Comparison of ENCODE assay signal across 32 cellular contexts in genomic region chr6:2429460-2429859, GRCh38.
A peak's percentile ranks its signal among the peaks of the same experiment; 100 is the strongest.
DNase-seq lines count a peak whose midpoint lies in the region; ATAC-seq, FAIRE-seq and TF ChIP-seq lines count a peak whose summit lies in the region.
"Had no signal": no experiment of that assay in that cellular context is flagged by ENCODE, and none has a peak within 500 bp of the region (broad histone marks: within the 10 kb centered on the region; RNA-seq: fewer than 3 reads in every experiment).

No MANE protein-coding gene starts in this region.

- no peak overlapping the region for H3K9ac ChIP-seq in adipocyte (ENCODE audit: low read length)
- H3K9ac ChIP-seq in kidney (ENCODE audit: low read length in 2 of 2): no peak overlapping the region

- peaks cover 0 to 11% (median 1%) of the 10 kb centered on the region in 3 donors for H3K36me3 Mint-ChIP-seq in CD8-positive, alpha-beta memory T cell

- H3K36me3 ChIP-seq in adipocyte (ENCODE audit: control insufficient read depth, insufficient read depth, low read length, severe bottlenecking): no peaks in the 10 kb centered on the region
- no peaks in the 10 kb centered on the region for H3K36me3 ChIP-seq in kidney (ENCODE audit: control insufficient read depth in 1 of 2, insufficient read depth in 2 of 2, low read length in 2 of 2)
- no peaks in the 10 kb centered on the region for H3K36me3 ChIP-seq in CD8-positive, alpha-beta memory T cell (ENCODE audit: insufficient read depth, low read length)
- H3K36me3 ChIP-seq: BE2C, brain microvascular endothelial cell, gastrocnemius medialis, thyroid gland, WERI-Rb-1 had no signal

- peak; percentile 80 for DNase-seq in EH (ENCODE audit: low read depth)
- DNase-seq in adipocyte (ENCODE audit: low read depth): peak; percentile 83
- peak; percentile 39 for DNase-seq in fibroblast of gingiva (ENCODE audit: low read depth)
- peak; percentile 51 for DNase-seq in renal cortical epithelial cell (ENCODE audit: low read depth)
- DNase-seq in kidney: no peak
- DNase-seq in CD8-positive, alpha-beta memory T cell: no peak
- DNase-seq: activated CD4-positive, alpha-beta T cell treated with anti-CD3 and anti-CD28 coated beads, Interleukin-2, amount 50 U/mL, for 1 hour; activated naive CD8-positive, alpha-beta T cell treated with anti-CD3 and anti-CD28 coated beads for 36 hours; BE2C; brain microvascular endothelial cell; COR-L47; cortex of kidney; gastrocnemius medialis; H9; Karpas-422; kidney glomerular epithelial cell; NCI-H1048; NCI-H187; NCI-H69; nucleus accumbens; stimulated activated CD4-positive, alpha-beta T cell treated with anti-CD3 and anti-CD28 coated beads, Interleukin-4, amount 100 ng/mL, for 24 hours; stimulated activated naive CD8-positive, alpha-beta T cell treated with anti-CD3 and anti-CD28 coated beads, Interleukin-15, Interleukin-2, amounts not matched to agents 100 U/mL and 50 U/mL, for 24 hours; thyroid gland; WERI-Rb-1 had no signal

- H3K4me3 ChIP-seq in adipocyte (ENCODE audit: low read length): no peak overlapping the region
- H3K4me3 ChIP-seq in kidney (ENCODE audit: low read length in 2 of 2): no peak overlapping the region
- H3K4me3 ChIP-seq in CD8-positive, alpha-beta memory T cell (ENCODE audit: low read length): no peak overlapping the region
- H3K4me3 ChIP-seq: gastrocnemius medialis, thyroid gland had no signal

- intact Hi-C loops in kidney (cut with DNase I): no loop called here

- no peak overlapping the region for H3K4me3 Mint-ChIP-seq in CD8-positive, alpha-beta memory T cell
- H3K4me3 Mint-ChIP-seq: activated naive CD8-positive, alpha-beta T cell treated with anti-CD3 and anti-CD28 coated beads for 36 hours; H9; T-helper 2 cell treated with Interferon-gamma antibody and Interleukin-4, amounts not matched to agents 5 μg/mL and 100 μg/mL, for 36 hours had no signal

- no peaks in the 10 kb centered on the region for H3K4me1 Mint-ChIP-seq in CD8-positive, alpha-beta memory T cell
- H3K4me1 Mint-ChIP-seq: activated naive CD8-positive, alpha-beta T cell treated with anti-CD3 and anti-CD28 coated beads for 36 hours had no signal

- H3K9me3 Mint-ChIP-seq in CD8-positive, alpha-beta memory T cell: peaks cover 0 to 11% (median 0%) of the 10 kb centered on the region in 5 donors
- H3K9me3 Mint-ChIP-seq: activated naive CD8-positive, alpha-beta T cell treated with anti-CD3 and anti-CD28 coated beads for 36 hours; T-helper 2 cell treated with Interferon-gamma antibody and Interleukin-4, amounts not matched to agents 5 μg/mL and 100 μg/mL, for 36 hours had no signal

- CTCF ChIA-PET in CD8-positive, alpha-beta memory T cell (lab: Charles Lee): no interaction called here

- H3K27me3 Mint-ChIP-seq in CD8-positive, alpha-beta memory T cell: peaks cover 0 to 7% of the 10 kb centered on the region in 2 donors
- H3K27me3 Mint-ChIP-seq: activated naive CD8-positive, alpha-beta T cell treated with anti-CD3 and anti-CD28 coated beads for 36 hours had no signal

- H3K9me3 ChIP-seq in adipocyte (ENCODE audit: control insufficient read depth, low read length) (no peaks in the 10 kb centered on the region), kidney (ENCODE audit: control insufficient read depth in 1 of 2, low read length in 2 of 2) (no peaks in the 10 kb centered on the region)
- no peaks in the 10 kb centered on the region for H3K9me3 ChIP-seq in CD8-positive, alpha-beta memory T cell (ENCODE audit: low read length)
- H3K9me3 ChIP-seq: BE2C, gastrocnemius medialis, thyroid gland had no signal

- no peak for TF ChIP-seq CTCF in kidney (IDR thresholded peaks at IDR 0.05; ENCODE audit: borderline replicate concordance, extremely low read depth, insufficient read depth)

- no peak for FAIRE-seq in kidney (lab: Jason Lieb, UNC)
- FAIRE-seq: endometrium, GM18507, HTR-8/SVneo had no signal

- POLR2A ChIA-PET in CD8-positive, alpha-beta memory T cell (lab: Charles Lee): no interaction called here

- ATAC-seq in HG03045 (IDR thresholded peaks at IDR 0.05; ENCODE audit: unreplicated experiment) (no peak), GM21786 (IDR thresholded peaks at IDR 0.05; ENCODE audit: unreplicated experiment) (no peak)
- ATAC-seq: gastrocnemius medialis; SK-N-SH treated with all-trans-retinoic acid at 6 μM for 48 hours; stimulated activated naive CD8-positive, alpha-beta T cell treated with anti-CD3 and anti-CD28 coated beads, Interleukin-15, Interleukin-2, amounts not matched to agents 100 U/mL and 50 U/mL, for 24 hours had no signal

- H3K4me1 ChIP-seq in adipocyte (ENCODE audit: control insufficient read depth, insufficient read depth, low read length): peaks cover 13% of the 10 kb centered on the region
- peaks cover 0 to 6% of the 10 kb centered on the region in 2 donors for H3K4me1 ChIP-seq in kidney (ENCODE audit: control insufficient read depth in 1 of 2, insufficient read depth in 1 of 2, low read depth in 1 of 2, low read length in 2 of 2)
- no peaks in the 10 kb centered on the region for H3K4me1 ChIP-seq in CD8-positive, alpha-beta memory T cell (ENCODE audit: insufficient read depth, low read length)
- H3K4me1 ChIP-seq: BE2C, gastrocnemius medialis, thyroid gland had no signal

- H3K27ac Mint-ChIP-seq in CD8-positive, alpha-beta memory T cell: no peak overlapping the region
- H3K27ac Mint-ChIP-seq: activated naive CD8-positive, alpha-beta T cell treated with anti-CD3 and anti-CD28 coated beads for 36 hours; H9; T-helper 2 cell treated with Interferon-gamma antibody and Interleukin-4, amounts not matched to agents 5 μg/mL and 100 μg/mL, for 36 hours had no signal

- no peaks in the 10 kb centered on the region for H3K27me3 ChIP-seq in adipocyte (replicated peaks; ENCODE audit: control insufficient read depth, insufficient read depth, low read length)
- H3K27me3 ChIP-seq in CD8-positive, alpha-beta memory T cell (ENCODE audit: insufficient read depth, low read length, poor library complexity, severe bottlenecking): no peaks in the 10 kb centered on the region
- H3K27me3 ChIP-seq: BE2C, brain microvascular endothelial cell, gastrocnemius medialis, thyroid gland had no signal

- H3K27ac ChIP-seq in kidney (ENCODE audit: low read depth in 2 of 2, low read length in 2 of 2): no peak overlapping the region
- no peak overlapping the region for H3K27ac ChIP-seq in CD8-positive, alpha-beta memory T cell (ENCODE audit: low read depth, low read length)
- H3K27ac ChIP-seq: brain microvascular endothelial cell, gastrocnemius medialis, RWPE1, thyroid gland, WERI-Rb-1 had no signal

Comparison
In these comparisons a context has a peak if more than half of its experiments do, and no peak if none do; other contexts are left out.
1. DNase-seq: peak in EH (single experiment), adipocyte (single experiment), fibroblast of gingiva (single experiment) and renal cortical epithelial cell (single experiment); none in kidney (single experiment) and CD8-positive, alpha-beta memory T cell (0 of 5).